Comparison of ENCODE assay signal across 12 cellular contexts in the genomic region with DNA sequence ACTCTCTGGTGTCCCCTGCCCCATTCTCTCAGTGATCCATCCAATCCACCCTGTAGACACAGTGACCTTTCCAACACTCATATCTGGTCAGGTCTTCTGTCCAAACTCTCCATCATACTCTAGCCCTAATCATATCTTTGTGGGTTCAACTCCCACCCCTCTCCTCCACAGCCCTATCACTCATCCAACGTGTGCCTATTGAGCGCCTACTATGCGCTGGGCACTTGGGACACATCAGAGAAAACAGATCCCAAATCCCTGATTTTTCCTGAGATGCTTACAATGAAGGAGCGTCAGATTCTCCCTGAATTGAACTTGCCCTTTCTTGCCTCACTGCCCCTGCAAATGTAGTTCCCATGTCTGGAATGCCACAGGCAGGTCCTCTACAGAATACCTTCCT. TPM values are rescaled to one million over a fixed set of nuclear protein-coding genes. Genes with fewer than 3 reads are reported as not detected.
DNase-seq lines count a peak whose midpoint lies in the region; ATAC-seq and TF ChIP-seq lines count a peak whose summit lies in the region.
"Had no signal": no experiment of that assay in that cellular context is flagged by ENCODE, and none has a peak within 500 bp of the region (broad histone marks: within the 10 kb centered on the region; RNA-seq: fewer than 3 reads in every experiment).

No MANE protein-coding gene starts in this region.

- H3K27ac Mint-ChIP-seq in brain = peak overlapping the region in 4 of 5 experiments; percentile 18 to 77 (median 36)

- CTCF ChIA-PET in HCT116 (lab: Charles Lee) = no interaction called here

- H3K4me3 Mint-ChIP-seq in brain = peak overlapping the region in 4 of 5 experiments; percentile 44 to 69 (median 58)

- H3K9me2 ChIP-seq in HCT116 (ENCODE audit: insufficient read depth) = no peaks in the 10 kb centered on the region

- RAD21 ChIA-PET in HCT116 (lab: Charles Lee; ENCODE audit: low non-redundant PET in 1 of 2, low total read pairs in 2 of 2, uncharacterized antibody in 2 of 2, unreplicated experiment in 2 of 2) = no interaction called here

- intact Hi-C loops in HCT116 (cut with micrococcal nuclease) (no loop called here), Right ventricle myocardium inferior (cut with DNase I) (no loop called here)

- DNase-seq in HCT116 (ENCODE audit: low read depth, low spot score) (no peak), SIG-M5 (lab: John Stamatoyannopoulos, UW) (no peak), Right ventricle myocardium inferior (ENCODE audit: missing footprints) (no peak)
- no peak for DNase-seq in central memory CD4-positive, alpha-beta T cell
- DNase-seq: NCI-H1417, NCI-H510A treated with DMSO at 0.1 percent for 48 hours, Right ventricle myocardium superior had no signal

- BruUV-seq in HCT116 (replicated peaks; lab: Mats Ljungman, UMichigan) = no TSS peak

- H3K4me3 ChIP-seq in BLaER1 treated with 17β-estradiol and CSF1 and Interleukin-3, amounts not matched to agents 10 nM and 100 nM = peak overlapping the region in 9 of 10 experiments; percentile 77 to 95 (median 86); a peak in 15 of 20 replicates
- no peak overlapping the region for H3K4me3 ChIP-seq in HCT116 (replicated peaks in 1 of 2; ENCODE audit: low read depth in 1 of 2, low read length in 2 of 2)

- no peaks in the 10 kb centered on the region for H3K9me3 Mint-ChIP-seq in brain

- peaks cover 0 to 61% (median 33%) of the 10 kb centered on the region in 11 experiments; a peak in 16 of 22 replicates for H4K20me1 ChIP-seq in BLaER1 treated with 17β-estradiol and CSF1 and Interleukin-3, amounts not matched to agents 10 nM and 100 nM
- H4K20me1 ChIP-seq in HCT116 (ENCODE audit: insufficient read depth) = no peaks in the 10 kb centered on the region

- peak overlapping the region; percentile 81 to 98 (median 94) for H3K4me2 ChIP-seq in BLaER1 treated with 17β-estradiol and CSF1 and Interleukin-3, amounts not matched to agents 10 nM and 100 nM
- peak overlapping the region; percentile 89 for H3K4me2 ChIP-seq in HCT116 (ENCODE audit: low read length)

- H3K9me3 ChIP-seq in BLaER1 treated with 17β-estradiol and CSF1 and Interleukin-3, amounts not matched to agents 10 nM and 100 nM (replicated peaks in 1 of 11) = no peaks in the 10 kb centered on the region
- H3K9me3 ChIP-seq in HCT116 (ENCODE audit: control insufficient read depth in 1 of 2, insufficient read depth in 1 of 2, low read depth in 1 of 2, low read length in 2 of 2) = no peaks in the 10 kb centered on the region
- H3K9me3 ChIP-seq: suprapubic skin had no signal

- H3K4me1 ChIP-seq in BLaER1 treated with 17β-estradiol and CSF1 and Interleukin-3, amounts not matched to agents 10 nM and 100 nM = peaks cover 26 to 47% (median 37%) of the 10 kb centered on the region in 10 experiments
- H3K4me1 ChIP-seq in HCT116 (ENCODE audit: control insufficient read depth in 1 of 2, insufficient read depth in 2 of 2, low read length in 2 of 2) = peaks cover 8 to 29% of the 10 kb centered on the region in 2 experiments

- H2AFZ ChIP-seq in HCT116 (ENCODE audit: low read depth, low read length, poor library complexity, severe bottlenecking) = no peak overlapping the region

- H3K9ac ChIP-seq in BLaER1 treated with 17β-estradiol and CSF1 and Interleukin-3, amounts not matched to agents 10 nM and 100 nM = peak overlapping the region in 9 of 11 experiments; percentile 77 to 89 (median 86); a peak in 13 of 22 replicates
- peak overlapping the region; percentile 96; the same call in 1 of the 2 replicates for H3K9ac ChIP-seq in HCT116 (ENCODE audit: low read length)

- peaks cover 35% of the 10 kb centered on the region for H3K36me3 Mint-ChIP-seq in brain

- H3K4me1 Mint-ChIP-seq in brain = peaks cover 7% of the 10 kb centered on the region

- H3K79me2 ChIP-seq in HCT116 (ENCODE audit: insufficient read depth, low read length) = peaks cover 64% of the 10 kb centered on the region

- no peak for TF ChIP-seq POLR2A in HCT116 (IDR thresholded peaks at IDR 0.05; ENCODE audit: borderline replicate concordance, extremely low read depth, insufficient read depth, insufficient read length)

- peaks cover 27 to 58% (median 54%) of the 10 kb centered on the region in 11 experiments for H3K36me3 ChIP-seq in BLaER1 treated with 17β-estradiol and CSF1 and Interleukin-3, amounts not matched to agents 10 nM and 100 nM
- H3K36me3 ChIP-seq in HCT116 (ENCODE audit: control insufficient read depth in 1 of 2, insufficient read depth in 2 of 2, low read length in 2 of 2) = peaks cover 15 to 41% of the 10 kb centered on the region in 2 experiments; a peak in 3 of 4 replicates

- H3K27me3 Mint-ChIP-seq in brain = peaks cover 7% of the 10 kb centered on the region

- POLR2A ChIA-PET in HCT116 (lab: Charles Lee) = no interaction called here

- ATAC-seq in HCT116 (no peak), Right ventricle myocardium inferior (no peak)
- ATAC-seq: sciatic nerve had no signal

- H3K27me3 ChIP-seq in BLaER1 treated with 17β-estradiol and CSF1 and Interleukin-3, amounts not matched to agents 10 nM and 100 nM = no peaks in the 10 kb centered on the region
- no peaks in the 10 kb centered on the region for H3K27me3 ChIP-seq in HCT116 (ENCODE audit: insufficient read depth, low read length)
- H3K27me3 ChIP-seq: suprapubic skin had no signal

- peak overlapping the region in 4 of 11 experiments; percentile 81 to 88 (median 83); a peak in 3 of 22 replicates for H3K27ac ChIP-seq in BLaER1 treated with 17β-estradiol and CSF1 and Interleukin-3, amounts not matched to agents 10 nM and 100 nM
- peak overlapping the region; percentile 5; the same call in 1 of the 2 replicates for H3K27ac ChIP-seq in HCT116 (ENCODE audit: low read depth, low read length)
- H3K27ac ChIP-seq: suprapubic skin had no signal

- no peak for TF ChIP-seq RAD21 in HCT116 (IDR thresholded peaks at IDR 0.05; ENCODE audit: low read depth)

- TF ChIP-seq CTCF in HCT116 (IDR thresholded peaks at IDR 0.05 in 2 of 3, conservative IDR thresholded peaks at IDR 0.05 in 1 of 3; ENCODE audit: borderline replicate concordance in 1 of 3, insufficient read depth in 1 of 3, low read depth in 2 of 3, low read length in 2 of 3) = no peak
- TF ChIP-seq CTCF in brain (conservative IDR thresholded peaks at IDR 0.05) = no peak

TF ChIP-seq in HCT116, 20 proteins besides CTCF, POLR2A, EP300 and RAD21 (continues in another document):
- TF ChIP-seq SP1 (IDR thresholded peaks at IDR 0.05; ENCODE audit: low read depth) (no peak), ELF1 (IDR thresholded peaks at IDR 0.05; ENCODE audit: borderline replicate concordance, low read depth) (no peak), SIN3A (IDR thresholded peaks at IDR 0.05; ENCODE audit: low read depth) (no peak), ZFX (IDR thresholded peaks at IDR 0.05) (no peak), EZH2phosphoT487 (IDR thresholded peaks at IDR 0.05; ENCODE audit: borderline replicate concordance) (no peak), EGR1 (IDR thresholded peaks at IDR 0.05; ENCODE audit: low read depth) (no peak)
- TF ChIP-seq, protein P1, sequence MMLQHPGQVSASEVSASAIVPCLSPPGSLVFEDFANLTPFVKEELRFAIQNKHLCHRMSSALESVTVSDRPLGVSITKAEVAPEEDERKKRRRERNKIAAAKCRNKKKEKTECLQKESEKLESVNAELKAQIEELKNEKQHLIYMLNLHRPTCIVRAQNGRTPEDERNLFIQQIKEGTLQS (IDR thresholded peaks at IDR 0.05) = no peak
- TF ChIP-seq, protein P2, sequence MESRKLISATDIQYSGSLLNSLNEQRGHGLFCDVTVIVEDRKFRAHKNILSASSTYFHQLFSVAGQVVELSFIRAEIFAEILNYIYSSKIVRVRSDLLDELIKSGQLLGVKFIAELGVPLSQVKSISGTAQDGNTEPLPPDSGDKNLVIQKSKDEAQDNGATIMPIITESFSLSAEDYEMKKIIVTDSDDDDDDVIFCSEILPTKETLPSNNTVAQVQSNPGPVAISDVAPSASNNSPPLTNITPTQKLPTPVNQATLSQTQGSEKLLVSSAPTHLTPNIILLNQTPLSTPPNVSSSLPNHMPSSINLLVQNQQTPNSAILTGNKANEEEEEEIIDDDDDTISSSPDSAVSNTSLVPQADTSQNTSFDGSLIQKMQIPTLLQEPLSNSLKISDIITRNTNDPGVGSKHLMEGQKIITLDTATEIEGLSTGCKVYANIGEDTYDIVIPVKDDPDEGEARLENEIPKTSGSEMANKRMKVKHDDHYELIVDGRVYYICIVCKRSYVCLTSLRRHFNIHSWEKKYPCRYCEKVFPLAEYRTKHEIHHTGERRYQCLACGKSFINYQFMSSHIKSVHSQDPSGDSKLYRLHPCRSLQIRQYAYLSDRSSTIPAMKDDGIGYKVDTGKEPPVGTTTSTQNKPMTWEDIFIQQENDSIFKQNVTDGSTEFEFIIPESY (IDR thresholded peaks at IDR 0.05; ENCODE audit: extremely low read depth, insufficient replicate concordance, low read length) = no peak

RNA-seq across cellular contexts. Expression of a gene that starts 1.8 kb away (rescaled TPM):
- total RNA-seq in HCT116 (2021; ENCODE audit: unreplicated experiment) (125 TPM), Right ventricle myocardium inferior (35.2 TPM)
- polyA plus RNA-seq in HCT116 (2012) = 61.4 and 73.4 TPM in 2 replicates
- 80.1 TPM for polyA plus RNA-seq in brain (ENCODE audit: insufficient read depth, low read depth, low replicate concordance)

RNA-seq across cellular contexts. Expression of a gene that starts 17.6 kb away (rescaled TPM):
- 51.3 TPM for total RNA-seq in HCT116 (2021; ENCODE audit: unreplicated experiment)
- 50.3 and 51.4 TPM in 2 replicates for polyA plus RNA-seq in HCT116 (2012)
- 36.0 TPM for polyA plus RNA-seq in brain (ENCODE audit: insufficient read depth, low read depth, low replicate concordance)
- 29.3 TPM for total RNA-seq in Right ventricle myocardium inferior

RNA-seq across cellular contexts. Expression of a gene that starts 20.6 kb away (rescaled TPM):
- total RNA-seq in HCT116 (2021; ENCODE audit: unreplicated experiment) (11.0 TPM), Right ventricle myocardium inferior (5.1 TPM)
- polyA plus RNA-seq in HCT116 (2012) = 5.7 and 7.0 TPM in 2 replicates
- 7.9 TPM for polyA plus RNA-seq in brain (ENCODE audit: insufficient read depth, low read depth, low replicate concordance)

RNA-seq across cellular contexts. Expression of a gene that starts 32.8 kb away (rescaled TPM):
- total RNA-seq in HCT116 (2021; ENCODE audit: unreplicated experiment) (17.9 TPM), Right ventricle myocardium inferior (5.3 TPM)
- 12.8 and 15.5 TPM in 2 replicates for polyA plus RNA-seq in HCT116 (2012)
- polyA plus RNA-seq in brain (ENCODE audit: insufficient read depth, low read depth, low replicate concordance) = 34.3 TPM

RNA-seq across cellular contexts. Expression of a gene that starts 44.5 kb away (rescaled TPM):
- 1.4 TPM for total RNA-seq in HCT116 (2021; ENCODE audit: unreplicated experiment)
- 0.03 and 0.26 TPM in 2 replicates for polyA plus RNA-seq in HCT116 (2012)
- 1.5 TPM for polyA plus RNA-seq in brain (ENCODE audit: insufficient read depth, low read depth, low replicate concordance)
- 4.2 TPM for total RNA-seq in Right ventricle myocardium inferior
- total RNA-seq: myocyte had no signal

Comparison
In these comparisons a context has a peak if more than half of its experiments do, and no peak if none do; other contexts are left out.
1. H3K4me3 ChIP-seq: peak in BLaER1 treated with 17β-estradiol and CSF1 and Interleukin-3, amounts not matched to agents 10 nM and 100 nM (9 of 10); none in HCT116 (0 of 2).